Comparison of ENCODE assay signal across 9 cellular contexts in the genomic region with DNA sequence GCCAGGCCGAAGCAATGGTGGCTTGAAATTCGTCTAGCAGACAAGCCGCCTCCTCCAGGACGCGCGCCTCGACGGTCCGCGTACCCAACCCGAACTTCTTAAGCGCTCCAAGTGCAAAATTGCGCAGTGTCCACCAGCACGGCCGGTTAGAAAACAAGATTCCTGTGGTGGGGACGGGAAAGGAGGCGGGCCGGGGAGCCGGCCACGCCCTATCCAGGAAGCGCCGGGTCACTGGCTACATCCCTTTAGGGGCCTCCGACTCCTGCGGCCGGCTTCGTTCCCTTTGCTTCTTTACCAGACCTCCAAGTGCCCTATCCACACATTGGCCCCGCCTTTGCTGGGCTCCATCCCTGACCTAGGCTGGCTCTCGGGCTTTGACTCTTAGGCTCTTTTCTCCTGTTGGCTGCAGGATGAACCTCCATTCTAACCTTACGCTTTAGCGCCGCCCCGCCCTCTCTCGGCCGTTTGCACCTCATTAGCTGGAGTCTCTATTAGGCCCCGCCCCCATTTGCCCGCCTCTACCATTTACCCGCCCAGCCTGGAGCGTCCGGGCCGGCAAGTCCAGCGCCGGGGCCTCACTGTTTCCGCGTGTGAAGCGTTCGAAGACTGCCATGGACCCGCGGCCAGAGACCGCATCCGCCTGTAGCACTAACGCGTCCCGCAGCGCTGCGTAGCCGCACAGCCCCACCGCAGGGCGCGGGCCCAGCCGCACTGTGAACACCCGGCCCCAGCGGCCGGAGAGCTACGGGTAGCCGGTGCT. TPM values are rescaled to one million over a fixed set of nuclear protein-coding genes. Genes with fewer than 3 reads are reported as not detected.
DNase-seq lines count a peak whose midpoint lies in the region; ATAC-seq, FAIRE-seq and TF ChIP-seq lines count a peak whose summit lies in the region.
"Not testable (repeated sequence)": the region's sequence is repeated elsewhere in the genome, so short reads cannot be mapped to it uniquely, and the experiment has no call there.
"Had no signal": no experiment of that assay in that cellular context is flagged by ENCODE, and none has a peak within 500 bp of the region (broad histone marks: within the 10 kb centered on the region; RNA-seq: fewer than 3 reads in every experiment).

No MANE protein-coding gene starts in this region.

- peaks cover 23% of the 10 kb centered on the region for H3K36me3 ChIP-seq in CD4-positive, CD25-positive, alpha-beta regulatory T cell (ENCODE audit: control insufficient read depth, insufficient read depth, low read length)
- peaks cover 41% of the 10 kb centered on the region for H3K36me3 ChIP-seq in lower lobe of right lung
- H3K36me3 ChIP-seq in small intestine (ENCODE audit: control insufficient read depth in 2 of 2, insufficient read depth in 2 of 2, low read length in 2 of 2), result not testable (repeated sequence)

- peak overlapping the region; percentile 37 for H3K4me3 ChIP-seq in CD4-positive, CD25-positive, alpha-beta regulatory T cell (ENCODE audit: low read depth, low read length)
- H3K4me3 ChIP-seq in lower lobe of right lung, result peak overlapping the region; percentile 56
- peak overlapping the region; percentile 31 to 38 for H3K4me3 ChIP-seq in small intestine (ENCODE audit: low read depth in 1 of 2, low read length in 2 of 2)

- CTCF ChIA-PET in activated naive CD4-positive, alpha-beta T cell treated with anti-CD3 and anti-CD28 coated beads, Interleukin-2, amount 10 ng/mL, durations not matched to agents 7 days and 5 days (lab: Charles Lee), result not testable (repeated sequence)

- H3K36me3 Mint-ChIP-seq in CD4-positive, CD25-positive, alpha-beta regulatory T cell; IgD-negative memory B cell: not testable (repeated sequence)
- peaks cover 37% of the 10 kb centered on the region for H3K36me3 Mint-ChIP-seq in activated naive CD4-positive, alpha-beta T cell treated with anti-CD3 and anti-CD28 coated beads, Interleukin-2, amount 10 ng/mL, durations not matched to agents 7 days and 5 days

- H3K27me3 ChIP-seq in CD4-positive, CD25-positive, alpha-beta regulatory T cell (ENCODE audit: control insufficient read depth, insufficient read depth, low read length); lower lobe of right lung (ENCODE audit: low read depth); small intestine (ENCODE audit: control insufficient read depth in 2 of 2, insufficient read depth in 2 of 2, low read length in 2 of 2): not testable (repeated sequence)

- H3K4me1 ChIP-seq in CD4-positive, CD25-positive, alpha-beta regulatory T cell (ENCODE audit: control insufficient read depth, insufficient read depth, low read length, poor library complexity, severe bottlenecking), result peaks cover 42% of the 10 kb centered on the region
- H3K4me1 ChIP-seq in lower lobe of right lung (peaks cover 67% of the 10 kb centered on the region), small intestine (ENCODE audit: control insufficient read depth in 2 of 2, insufficient read depth in 1 of 2, low read depth in 1 of 2, low read length in 1 of 2) (peaks cover 0 to 12% of the 10 kb centered on the region in 2 donors)

- H3K27me3 Mint-ChIP-seq in CD4-positive, CD25-positive, alpha-beta regulatory T cell, result peaks cover 25% of the 10 kb centered on the region
- H3K27me3 Mint-ChIP-seq in IgD-negative memory B cell, result not testable (repeated sequence)
- peaks cover 54% of the 10 kb centered on the region for H3K27me3 Mint-ChIP-seq in activated naive CD4-positive, alpha-beta T cell treated with anti-CD3 and anti-CD28 coated beads, Interleukin-2, amount 10 ng/mL, durations not matched to agents 7 days and 5 days

- not testable (repeated sequence) for H3K27ac ChIP-seq in CD4-positive, CD25-positive, alpha-beta regulatory T cell (ENCODE audit: insufficient read depth, low read length, poor library complexity, severe bottlenecking)
- H3K27ac ChIP-seq in lower lobe of right lung (peak overlapping the region; percentile 83), small intestine (ENCODE audit: low read depth in 1 of 2, low read length in 1 of 2) (peak overlapping the region in 1 of 2 donors; percentile 84)

- FAIRE-seq in small intestine (lab: Jason Lieb, UNC), result not testable (repeated sequence)

- peak overlapping the region; percentile 72 to 95 (median 86) for H3K27ac Mint-ChIP-seq in CD4-positive, CD25-positive, alpha-beta regulatory T cell
- H3K27ac Mint-ChIP-seq in IgD-negative memory B cell, result peak overlapping the region; percentile 53 to 95 (median 82)
- H3K27ac Mint-ChIP-seq in activated naive CD4-positive, alpha-beta T cell treated with anti-CD3 and anti-CD28 coated beads, Interleukin-2, amount 10 ng/mL, durations not matched to agents 7 days and 5 days, result peak overlapping the region; percentile 76

- 3 to 14% (median 11%) methylated on average over 42 to 63 of the region's 65 CpGs for WGBS in small intestine, 3 donors

- H3K9me3 ChIP-seq in CD4-positive, CD25-positive, alpha-beta regulatory T cell (ENCODE audit: control insufficient read depth in 2 of 2, low read length in 2 of 2); lower lobe of right lung; small intestine (ENCODE audit: control insufficient read depth, low read depth): not testable (repeated sequence)

- not testable (repeated sequence) for TF ChIP-seq CTCF in lower lobe of right lung (IDR thresholded peaks at IDR 0.05)

- H3K4me1 Mint-ChIP-seq in CD4-positive, CD25-positive, alpha-beta regulatory T cell, result peaks cover 5 to 63% (median 39%) of the 10 kb centered on the region in 4 donors
- peaks cover 26 to 36% (median 32%) of the 10 kb centered on the region in 3 donors for H3K4me1 Mint-ChIP-seq in IgD-negative memory B cell
- H3K4me1 Mint-ChIP-seq in activated naive CD4-positive, alpha-beta T cell treated with anti-CD3 and anti-CD28 coated beads, Interleukin-2, amount 10 ng/mL, durations not matched to agents 7 days and 5 days, result peaks cover 68% of the 10 kb centered on the region

- not testable (repeated sequence) for H3K9me3 Mint-ChIP-seq in CD4-positive, CD25-positive, alpha-beta regulatory T cell; IgD-negative memory B cell; activated naive CD4-positive, alpha-beta T cell treated with anti-CD3 and anti-CD28 coated beads, Interleukin-2, amount 10 ng/mL, durations not matched to agents 7 days and 5 days

- peak; percentile 38 to 61 (median 54) for DNase-seq in CD4-positive, CD25-positive, alpha-beta regulatory T cell
- DNase-seq in SK-MEL-5 (ENCODE audit: low read depth, low spot score), result peak; percentile 61
- DNase-seq in activated naive CD4-positive, alpha-beta T cell treated with anti-CD3 and anti-CD28 coated beads, Interleukin-2, amount 10 ng/mL, durations not matched to agents 7 days and 5 days, result peak; percentile 76
- DNase-seq in lower lobe of right lung, result peak; percentile 92
- DNase-seq in small intestine, result peak; percentile 78

- H3K4me3 Mint-ChIP-seq in CD4-positive, CD25-positive, alpha-beta regulatory T cell, result peak overlapping the region; percentile 88 to 95 (median 95)
- H3K4me3 Mint-ChIP-seq in IgD-negative memory B cell, result peak overlapping the region; percentile 88 to 99 (median 97)
- H3K4me3 Mint-ChIP-seq in activated naive CD4-positive, alpha-beta T cell treated with anti-CD3 and anti-CD28 coated beads, Interleukin-2, amount 10 ng/mL, durations not matched to agents 7 days and 5 days, result peak overlapping the region; percentile 87

- intact Hi-C loops in lower lobe of right lung (cut with DNase I), result not testable (repeated sequence)

- in situ Hi-C loops in SK-MEL-5 (cut with HindIII; ENCODE audit: low pct_unique_long_range_greater_than_20kb, low sequenced_read_pairs), result not testable (repeated sequence)

- peak; percentile 62 to 71 for ATAC-seq in CD4-positive, CD25-positive, alpha-beta regulatory T cell (ENCODE audit: low read depth in 2 of 2)
- peak; percentile 39 for ATAC-seq in GM21367 (IDR thresholded peaks at IDR 0.05; ENCODE audit: unreplicated experiment)
- ATAC-seq in esophagus mucosa, result peak; percentile 75
- peak; percentile 92 to 93 for ATAC-seq in lower lobe of right lung

RNA-seq across cellular contexts. Expression of a gene that starts 11.8 kb away (rescaled TPM):
- total RNA-seq in CD4-positive, CD25-positive, alpha-beta regulatory T cell, result 135 TPM
- 100 to 1,000 TPM; 159 to 191 (median 177) TPM for polyA plus RNA-seq in CD4-positive, CD25-positive, alpha-beta regulatory T cell
- polyA plus RNA-seq in IgD-negative memory B cell (181 TPM), small intestine (100 to 1,000 TPM in 1 of 3 donors, 10 to 100 TPM in 2; 68.9 to 103 (median 93.8) TPM)
- 58.4 and 70.7 TPM in 2 replicates for total RNA-seq in SK-MEL-5 (2014; rRNA removed; shearing (Covaris generic))
- 69.7 and 72.3 TPM in 2 replicates for polyA plus RNA-seq in SK-MEL-5 (2015; cell fraction: cytosol; rRNA removed)
- polyA plus RNA-seq in SK-MEL-5 (2015; cell fraction: nucleus; rRNA removed), result 67.6 and 78.5 TPM in 2 replicates
- total RNA-seq in esophagus mucosa (32.1 TPM), lower lobe of right lung (188 TPM)

RNA-seq across cellular contexts. Expression of a gene that starts 32.8 kb away (rescaled TPM):
- total RNA-seq in CD4-positive, CD25-positive, alpha-beta regulatory T cell, result 62.2 TPM
- polyA plus RNA-seq in CD4-positive, CD25-positive, alpha-beta regulatory T cell, result 10 to 100 TPM; 72.8 to 89.3 (median 80.1) TPM
- polyA plus RNA-seq in IgD-negative memory B cell, result 141 TPM
- 17.9 and 20.8 TPM in 2 replicates for total RNA-seq in SK-MEL-5 (2014; rRNA removed; shearing (Covaris generic))
- 31.7 and 32.5 TPM in 2 replicates for polyA plus RNA-seq in SK-MEL-5 (2015; cell fraction: cytosol; rRNA removed)
- 142 and 162 TPM in 2 replicates for polyA plus RNA-seq in SK-MEL-5 (2015; cell fraction: nucleus; rRNA removed)
- total RNA-seq in esophagus mucosa, result 17.8 TPM
- total RNA-seq in lower lobe of right lung, result 48.5 TPM
- 10 to 100 TPM; 41.9 to 48.1 (median 44.3) TPM for polyA plus RNA-seq in small intestine

RNA-seq across cellular contexts. Expression of a gene that starts 35.5 kb away (rescaled TPM):
- total RNA-seq in CD4-positive, CD25-positive, alpha-beta regulatory T cell, result not detected
- not detected for polyA plus RNA-seq in CD4-positive, CD25-positive, alpha-beta regulatory T cell
- polyA plus RNA-seq in IgD-negative memory B cell (not detected), small intestine (1 to 10 TPM in 2 of 3 donors, not detected in 1; 3.2 to 4.3 TPM)
- 234 and 256 TPM in 2 replicates for total RNA-seq in SK-MEL-5 (2014; rRNA removed; shearing (Covaris generic))
- polyA plus RNA-seq in SK-MEL-5 (2015; cell fraction: cytosol; rRNA removed), result 538 and 828 TPM in 2 replicates
- polyA plus RNA-seq in SK-MEL-5 (2015; cell fraction: nucleus; rRNA removed), result 127 and 145 TPM in 2 replicates
- total RNA-seq in esophagus mucosa (7.5 TPM), lower lobe of right lung (1.7 TPM)

RNA-seq across cellular contexts. Expression of a gene that starts 39.4 kb away (rescaled TPM):
- total RNA-seq in CD4-positive, CD25-positive, alpha-beta regulatory T cell, result not detected
- not detected for polyA plus RNA-seq in CD4-positive, CD25-positive, alpha-beta regulatory T cell
- polyA plus RNA-seq in IgD-negative memory B cell (not detected), small intestine (under 1 TPM in 1 of 3 donors, not detected in 2; 0.04 TPM)
- total RNA-seq in SK-MEL-5 (2014; rRNA removed; shearing (Covaris generic)), result not detected in 2 replicates
- not detected in 2 replicates for polyA plus RNA-seq in SK-MEL-5 (2015; cell fraction: cytosol; rRNA removed)
- not detected in 2 replicates for polyA plus RNA-seq in SK-MEL-5 (2015; cell fraction: nucleus; rRNA removed)
- total RNA-seq in esophagus mucosa (0.24 TPM), lower lobe of right lung (2.0 TPM)
- total RNA-seq: HT1080 had no signal

RNA-seq across cellular contexts. Expression of a gene that starts 59.8 kb away (rescaled TPM):
- 78.6 TPM for total RNA-seq in CD4-positive, CD25-positive, alpha-beta regulatory T cell
- polyA plus RNA-seq in CD4-positive, CD25-positive, alpha-beta regulatory T cell, result 10 to 100 TPM; 36.3 to 45.7 (median 40.5) TPM
- polyA plus RNA-seq in IgD-negative memory B cell, result 96.4 TPM
- total RNA-seq in SK-MEL-5 (2014; rRNA removed; shearing (Covaris generic)), result 56.1 and 60.7 TPM in 2 replicates
- 95.8 and 97.4 TPM in 2 replicates for polyA plus RNA-seq in SK-MEL-5 (2015; cell fraction: cytosol; rRNA removed)
- 116 and 121 TPM in 2 replicates for polyA plus RNA-seq in SK-MEL-5 (2015; cell fraction: nucleus; rRNA removed)
- total RNA-seq in esophagus mucosa, result 69.8 TPM
- 44.8 TPM for total RNA-seq in lower lobe of right lung
- 10 to 100 TPM; 25.7 to 77.8 (median 36.7) TPM for polyA plus RNA-seq in small intestine

Comparison
In these comparisons a context has a peak if more than half of its experiments do, and no peak if none do; other contexts are left out.
1. ATAC-seq: peak in every context shown above with its lines; median percentile 92 in lower lobe of right lung; 75 in esophagus mucosa; 66 in CD4-positive, CD25-positive, alpha-beta regulatory T cell; 39 in GM21367.
2. RNA of a gene that starts 35.5 kb away (total RNA-seq): 234 to 256 TPM in SK-MEL-5; 7.5 TPM in esophagus mucosa (single experiment), 1.7 TPM in lower lobe of right lung (single experiment) and not detected in CD4-positive, CD25-positive, alpha-beta regulatory T cell (single experiment); every median in the first group is over 10 times any median in the second.
3. Peak in every context shown above with its lines, with median percentiles within 50 percentile points of each other: DNase-seq, H3K4me3 ChIP-seq, H3K27ac Mint-ChIP-seq and H3K4me3 Mint-ChIP-seq.